ENCODE assay signal across 19 cellular contexts in the genomic region with DNA sequence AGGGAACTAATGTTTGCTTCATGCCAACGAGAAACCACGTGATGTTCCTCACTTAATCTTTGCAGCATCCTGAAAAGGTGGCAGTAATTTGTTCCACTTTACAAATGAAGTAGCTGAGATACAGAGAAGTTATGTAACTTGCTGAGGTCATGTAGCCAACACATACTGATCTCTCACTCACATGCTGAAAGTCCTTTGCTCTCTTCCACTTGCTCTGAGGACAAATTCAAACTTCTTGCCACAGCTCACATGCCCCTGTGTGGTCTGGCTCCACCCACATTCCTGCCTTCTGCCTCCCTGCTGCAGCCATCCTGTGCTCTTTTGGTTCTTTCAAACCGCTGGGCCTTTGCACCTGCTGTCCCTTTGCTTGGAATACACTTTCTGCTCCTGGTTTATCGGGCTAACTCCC.
"Had no signal": no experiment of that assay in that cellular context is flagged by ENCODE, and none has a peak within 500 bp of the region (broad histone marks: within the 10 kb centered on the region; RNA-seq: fewer than 3 reads in every experiment).

No MANE protein-coding gene starts in this region.

- FAIRE-seq: keratinocyte had no signal

- H3K27ac ChIP-seq: breast epithelium, psoas muscle, sigmoid colon, thyroid gland, uterus had no signal

- H3K4me3 ChIP-seq: breast epithelium, esophagus muscularis mucosa, psoas muscle, sigmoid colon, thyroid gland, uterus had no signal

- H3K9me3 ChIP-seq: psoas muscle, sigmoid colon, thyroid gland, uterus had no signal

- ATAC-seq: activated CD4-positive, CD25-positive, alpha-beta regulatory T cell treated with anti-CD3 and anti-CD28 coated beads, Interleukin-2, amount 50 U/mL, for 24 hours; psoas muscle; stimulated activated effector memory CD8-positive, alpha-beta T cell treated with anti-CD3 and anti-CD28 coated beads, Interleukin-12 subunit alpha, Interleukin-12 subunit beta, amount 100 ng/mL, for 72 hours had no signal

- H3K36me3 ChIP-seq: breast epithelium, uterus had no signal

- DNase-seq: activated CD4-positive, alpha-beta T cell treated with anti-CD3 and anti-CD28 coated beads, Interleukin-2, amount 50 U/mL, for 1 hour; activated naive CD4-positive, alpha-beta T cell; aorta; hippocampal formation; mesendoderm; nephron progenitor cell; psoas muscle; sigmoid colon; stimulated activated CD4-positive, alpha-beta T cell treated with anti-CD3 and anti-CD28 coated beads, Interleukin-12 subunit alpha, Interleukin-12 subunit beta, amount 100 ng/mL, for 4 hours; stimulated activated CD4-positive, alpha-beta T cell treated with anti-CD3 and anti-CD28 coated beads, Interleukin-2, amount 100 ng/mL, for 24 hours; T-helper 1 cell; T1000; thyroid gland; uterus had no signal

- H3K27me3 ChIP-seq: breast epithelium, esophagus muscularis mucosa, sigmoid colon, thyroid gland, uterus had no signal

- H3K4me1 ChIP-seq: breast epithelium, esophagus muscularis mucosa, psoas muscle, sigmoid colon, thyroid gland, uterus had no signal
